Comparison of ENCODE assay signal across 14 cellular contexts in the genomic region with DNA sequence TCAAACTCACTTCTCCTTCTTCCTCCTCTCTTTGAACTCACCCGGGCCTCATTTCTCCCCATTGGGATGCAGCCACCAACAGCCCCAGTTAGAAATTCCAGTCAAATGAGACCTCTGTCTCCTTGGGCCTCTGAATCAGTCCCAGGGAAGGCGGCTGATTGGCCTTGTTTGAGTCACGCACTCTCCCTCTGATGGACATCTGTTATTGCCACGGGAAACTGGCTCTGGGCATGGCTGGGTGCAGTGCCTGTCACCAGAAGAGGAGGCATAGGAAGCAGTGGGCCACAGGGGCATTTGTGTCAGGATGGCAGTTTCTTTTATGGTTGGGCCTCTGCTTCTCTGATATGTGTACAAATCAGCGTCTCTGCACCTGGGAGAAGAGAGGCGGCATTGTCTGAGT.
DNase-seq lines count a peak whose midpoint lies in the region; FAIRE-seq lines count a peak whose summit lies in the region.
"Had no signal": no experiment of that assay in that cellular context is flagged by ENCODE, and none has a peak within 500 bp of the region (broad histone marks: within the 10 kb centered on the region; RNA-seq: fewer than 3 reads in every experiment).

No MANE protein-coding gene starts in this region.

- DNase-seq in ACHN = peak; percentile 8
- DNase-seq in ELR (ENCODE audit: low read depth) = peak; percentile 82
- peak; percentile 22 for DNase-seq in RCC 7860 (ENCODE audit: low spot score)
- DNase-seq in hepatic stellate cell (ENCODE audit: low spot score) = peak; percentile 55
- DNase-seq in putamen (ENCODE audit: low spot score) = no peak
- no peak for DNase-seq in NCI-H2081 treated with DMSO at 0.1 percent for 48 hours (lab: John Stamatoyannopoulos, UW)
- no peak for DNase-seq in HuH-7.5 (ENCODE audit: low spot score)
- no peak for DNase-seq in midbrain (lab: John Stamatoyannopoulos, UW)
- DNase-seq: activated CD4-positive, alpha-beta memory T cell treated with anti-CD3 and anti-CD28 coated beads, Interleukin-2, amount 10 ng/mL, durations not matched to agents 7 days and 5 days; AML-193; anterior cingulate cortex; NCI-H2081; NK-92 treated with Interleukin-12 subunit alpha and Interleukin-12 subunit beta, amount 100 ng/mL, for 24 hours had no signal

- no peak for FAIRE-seq in RCC 7860 (lab: Jason Lieb, UNC)
- FAIRE-seq: GM12878 had no signal

- in situ Hi-C loops in ACHN (cut with HindIII; ENCODE audit: low pct_ligation_motif_present, low pct_unique_long_range_greater_than_20kb, low sequenced_read_pairs) = no loop called here

Comparison
In these comparisons a context has a peak if more than half of its experiments do, and no peak if none do; other contexts are left out.
1. DNase-seq: peak in ACHN (single experiment), ELR (single experiment), RCC 7860 (single experiment) and hepatic stellate cell (single experiment); none in putamen (single experiment), NCI-H2081 treated with DMSO at 0.1 percent for 48 hours (single experiment), HuH-7.5 (single experiment) and midbrain (single experiment).